In the genomic region with DNA sequence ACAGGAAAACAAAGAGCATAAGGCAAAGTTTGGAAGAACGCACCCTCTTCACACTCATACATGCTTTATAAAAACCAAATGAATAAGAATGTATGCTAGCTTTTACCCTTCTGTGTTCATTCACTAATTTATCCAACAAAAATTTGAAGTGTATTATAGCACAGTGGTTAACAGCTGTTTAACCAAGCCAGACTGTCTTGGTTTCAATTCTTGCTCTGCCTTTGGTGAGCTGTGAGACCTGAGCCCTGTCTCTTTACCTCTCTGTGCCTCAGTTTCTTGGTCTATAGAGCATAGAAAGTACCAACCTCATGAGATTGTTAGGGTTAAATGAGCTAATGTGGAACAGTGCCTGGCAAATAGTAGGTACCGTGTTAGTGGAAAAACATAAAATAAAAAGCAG, we compare ENCODE assay signal across 25 cellular contexts.
"Had no signal": no experiment of that assay in that cellular context is flagged by ENCODE, and none has a peak within 500 bp of the region (broad histone marks: within the 10 kb centered on the region; RNA-seq: fewer than 3 reads in every experiment).

No MANE protein-coding gene starts in this region.

- ATAC-seq: effector memory CD8-positive, alpha-beta T cell; esophagus mucosa; gastrocnemius medialis; heart right ventricle; left cardiac atrium; left lung; left ventricle myocardium superior; lower lobe of right lung; mucosa of descending colon; naive thymus-derived CD8-positive, alpha-beta T cell had no signal

- FAIRE-seq: endometrium, islet of Langerhans had no signal

- H3K27me3 ChIP-seq: esophagus squamous epithelium, gastrocnemius medialis, heart right ventricle, left lung had no signal

- H3K9me3 ChIP-seq: esophagus squamous epithelium, gastrocnemius medialis, heart right ventricle, left lung, lower lobe of right lung, mucosa of descending colon had no signal

- H3K27ac ChIP-seq: epithelial cell of prostate, esophagus squamous epithelium, gastrocnemius medialis, heart right ventricle, left lung, lower lobe of right lung had no signal

- H3K4me1 ChIP-seq: esophagus squamous epithelium, gastrocnemius medialis, heart right ventricle, left lung, lower lobe of right lung had no signal

- DNase-seq: cortex of kidney; effector CD8-positive, alpha-beta T cell; effector memory CD8-positive, alpha-beta T cell; endodermal cell; erythroblast; esophagus squamous epithelium; foreskin fibroblast; foreskin melanocyte; gastrocnemius medialis; glutamatergic neuron; head of caudate nucleus; heart right ventricle; hippocampal formation; left cardiac atrium; left lung; left ventricle myocardium superior; lower lobe of right lung; mesenchymal stem cell; mucosa of descending colon; naive B cell; naive thymus-derived CD8-positive, alpha-beta T cell had no signal

- H3K4me3 ChIP-seq: esophagus squamous epithelium, gastrocnemius medialis, heart right ventricle, left lung, lower lobe of right lung, mucosa of descending colon had no signal

- H3K36me3 ChIP-seq: gastrocnemius medialis had no signal
